Comparison of ENCODE assay signal across 9 cellular contexts in the genomic region with DNA sequence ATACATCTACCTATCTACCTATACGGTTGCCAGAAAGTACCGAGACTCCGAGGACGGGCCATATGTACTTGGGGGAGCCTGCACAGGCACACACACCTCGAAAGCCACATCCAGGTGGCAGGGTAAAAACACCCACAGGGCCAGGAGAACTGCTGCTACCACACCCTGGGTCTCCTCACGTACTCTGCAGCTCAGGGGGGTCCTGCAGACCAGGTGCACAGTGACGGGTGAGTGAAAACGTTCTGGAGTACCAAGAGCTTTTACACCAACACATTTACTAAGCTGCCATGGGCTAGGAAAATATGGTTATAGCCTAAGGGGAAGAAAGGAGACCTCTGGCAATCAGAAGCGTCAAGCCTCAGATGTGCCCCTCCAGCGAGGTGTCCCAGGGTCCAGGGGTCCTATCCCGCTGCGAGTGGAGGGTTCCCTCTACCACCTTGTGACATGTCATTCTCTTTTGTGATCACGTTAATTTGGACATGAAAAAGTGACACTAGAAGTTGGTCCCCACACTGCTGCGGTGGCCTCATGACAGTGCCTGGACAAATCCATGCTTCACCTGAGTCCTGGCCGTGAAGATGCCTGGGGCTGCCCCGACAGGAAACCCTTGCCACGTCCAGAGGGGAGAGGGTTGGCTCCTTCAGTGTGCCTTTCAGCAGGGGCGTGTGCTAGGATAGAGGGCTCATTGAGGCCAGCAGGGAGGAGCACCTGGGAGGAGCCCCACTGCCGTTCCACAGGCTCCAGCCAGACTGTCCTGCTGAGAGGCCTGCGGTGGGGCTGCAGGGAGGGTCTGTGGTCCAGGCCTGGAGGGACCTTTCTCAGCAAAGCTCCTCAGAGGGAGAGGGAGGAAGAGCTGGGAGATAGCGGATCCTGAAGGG. TPM values are rescaled to one million over a fixed set of nuclear protein-coding genes. Genes with fewer than 3 reads are reported as not detected.
A peak's percentile ranks its signal among the peaks of the same experiment; 100 is the strongest.
DNase-seq lines count a peak whose midpoint lies in the region; ATAC-seq and TF ChIP-seq lines count a peak whose summit lies in the region.
"Had no signal": no experiment of that assay in that cellular context is flagged by ENCODE, and none has a peak within 500 bp of the region (broad histone marks: within the 10 kb centered on the region; RNA-seq: fewer than 3 reads in every experiment).

No MANE protein-coding gene starts in this region.

- peak; percentile 50 for TF ChIP-seq POLR2A in transverse colon (IDR thresholded peaks at IDR 0.05)

- no peaks in the 10 kb centered on the region for H3K36me3 Mint-ChIP-seq in activated naive CD4-positive, alpha-beta T cell treated with anti-CD3 and anti-CD28 coated beads, Interleukin-2, amount 50 U/mL, for 24 hours
- H3K36me3 Mint-ChIP-seq in memory B cell: peaks cover 2% of the 10 kb centered on the region

- in situ Hi-C loops in transverse colon (cut with MboI; ENCODE audit: low pct_ligation_motif_present in 1 of 4, low pct_unique_long_range_greater_than_20kb in 1 of 4, low sequenced_read_pairs in 3 of 4): no loop called here

- H3K9me3 ChIP-seq in adipocyte (ENCODE audit: control insufficient read depth, low read length) (no peaks in the 10 kb centered on the region), transverse colon (no peaks in the 10 kb centered on the region)

- H3K4me3 Mint-ChIP-seq in activated naive CD4-positive, alpha-beta T cell treated with anti-CD3 and anti-CD28 coated beads, Interleukin-2, amount 50 U/mL, for 24 hours: peak overlapping the region; percentile 90
- peak overlapping the region; percentile 91 for H3K4me3 Mint-ChIP-seq in memory B cell

- DNase-seq in activated naive CD4-positive, alpha-beta T cell (lab: John Stamatoyannopoulos, UW): no peak
- DNase-seq in adipocyte (ENCODE audit: low read depth) (no peak), memory B cell (ENCODE audit: low spot score in 2 of 2) (no peak), transverse colon (peak; percentile 73), NCI-H2196 treated with DMSO at 0.1 percent for 48 hours (lab: John Stamatoyannopoulos, UW; ENCODE audit: unreplicated experiment) (no peak), OCI-M1 (lab: John Stamatoyannopoulos, UW) (no peak)
- DNase-seq: activated effector memory CD4-positive, alpha-beta T cell treated with anti-CD3 and anti-CD28 coated beads, Interleukin-2, amount 50 U/mL, for 16 hours had no signal

- H3K27ac ChIP-seq in transverse colon: peak overlapping the region; percentile 82 to 95 (median 92)

- no peak for TF ChIP-seq EP300 in transverse colon (IDR thresholded peaks at IDR 0.05; ENCODE audit: low read depth)

- TF ChIP-seq CTCF in transverse colon (IDR thresholded peaks at IDR 0.05): no peak

- H3K4me1 ChIP-seq in adipocyte (ENCODE audit: control insufficient read depth, insufficient read depth, low read length): peaks cover 28% of the 10 kb centered on the region
- H3K4me1 ChIP-seq in transverse colon: peaks cover 31 to 61% (median 53%) of the 10 kb centered on the region in 4 donors

- ATAC-seq in memory B cell (ENCODE audit: low read depth) (no peak), GM19023 (IDR thresholded peaks at IDR 0.05; ENCODE audit: unreplicated experiment) (no peak)

- 33 to 58% methylated on average over 1 to 20 of the region's 21 CpGs for WGBS in transverse colon (ENCODE audit: low coverage in 1 of 2), 2 donors

- H3K27me3 ChIP-seq in adipocyte (replicated peaks; ENCODE audit: control insufficient read depth, insufficient read depth, low read length) (no peaks in the 10 kb centered on the region), transverse colon (no peaks in the 10 kb centered on the region)

- H3K4me3 ChIP-seq in adipocyte (ENCODE audit: low read length) (peak overlapping the region; percentile 99), transverse colon (peak overlapping the region in 3 of 4 donors; percentile 71 to 100 (median 97))

- intact Hi-C loops in transverse colon (cut with DNase I; ENCODE audit: low total_unique reads): no loop called here

- peak overlapping the region; percentile 75 for H3K27ac Mint-ChIP-seq in activated naive CD4-positive, alpha-beta T cell treated with anti-CD3 and anti-CD28 coated beads, Interleukin-2, amount 50 U/mL, for 24 hours
- H3K27ac Mint-ChIP-seq in memory B cell: peak overlapping the region; percentile 88

- H3K9ac ChIP-seq in adipocyte (ENCODE audit: low read length): no peak overlapping the region

- no peaks in the 10 kb centered on the region for H3K9me3 Mint-ChIP-seq in activated naive CD4-positive, alpha-beta T cell treated with anti-CD3 and anti-CD28 coated beads, Interleukin-2, amount 50 U/mL, for 24 hours
- no peaks in the 10 kb centered on the region for H3K9me3 Mint-ChIP-seq in memory B cell

- no peaks in the 10 kb centered on the region for H3K27me3 Mint-ChIP-seq in activated naive CD4-positive, alpha-beta T cell treated with anti-CD3 and anti-CD28 coated beads, Interleukin-2, amount 50 U/mL, for 24 hours
- H3K27me3 Mint-ChIP-seq in memory B cell: no peaks in the 10 kb centered on the region

- no peaks in the 10 kb centered on the region for H3K36me3 ChIP-seq in adipocyte (ENCODE audit: control insufficient read depth, insufficient read depth, low read length, severe bottlenecking)
- H3K36me3 ChIP-seq in transverse colon: no peaks in the 10 kb centered on the region

- peaks cover 53% of the 10 kb centered on the region for H3K4me1 Mint-ChIP-seq in activated naive CD4-positive, alpha-beta T cell treated with anti-CD3 and anti-CD28 coated beads, Interleukin-2, amount 50 U/mL, for 24 hours
- H3K4me1 Mint-ChIP-seq in memory B cell: peaks cover 31% of the 10 kb centered on the region

RNA-seq across cellular contexts. Expression of gene CANT1, which starts 1.8 kb away (rescaled TPM):
- total RNA-seq in transverse colon: 100 to 1,000 TPM in 3 of 4 donors, 10 to 100 TPM in 1; 89.4 to 231 (median 138) TPM

RNA-seq across cellular contexts. Expression of gene C1QTNF1, which starts 16.2 kb away (rescaled TPM):
- total RNA-seq in transverse colon: 10 to 100 TPM in 2 of 4 donors, 1 to 10 TPM in 2; 5.4 to 35.5 (median 12.0) TPM

RNA-seq across cellular contexts. Expression of gene LGALS3BP, which starts 28.0 kb away (rescaled TPM):
- total RNA-seq in transverse colon: 1,000 to 10,000 TPM in 2 of 4 donors, 100 to 1,000 TPM in 2; 796 to 1,440 (median 1,077) TPM
